In genomic region chr7:35729061-35729783, GRCh38 we compare ENCODE assay signal across 7 cellular contexts. TPM values are rescaled to one million over a fixed set of nuclear protein-coding genes. Genes with fewer than 3 reads are reported as not detected.
DNase-seq lines count a peak whose midpoint lies in the region; ATAC-seq and TF ChIP-seq lines count a peak whose summit lies in the region.

No MANE protein-coding gene starts in this region.

- no peaks in the 10 kb centered on the region for H4K20me1 ChIP-seq in OCI-LY3 (ENCODE audit: insufficient read depth, low read length)

- H3K4me1 ChIP-seq in OCI-LY3 (ENCODE audit: low read length) = peaks cover 76% of the 10 kb centered on the region

- peak overlapping the region; percentile 97 for H3K27ac ChIP-seq in OCI-LY3 (ENCODE audit: low read length)

- peak overlapping the region; percentile 80 for H3K9ac ChIP-seq in OCI-LY3 (ENCODE audit: low read length)

- TF ChIP-seq CTCF in OCI-LY3 (IDR thresholded peaks at IDR 0.05; ENCODE audit: low read depth, low read length) = no peak

- peak overlapping the region; percentile 66 for H3K4me3 ChIP-seq in OCI-LY3 (ENCODE audit: low read length)

- no peak overlapping the region for H2AFZ ChIP-seq in OCI-LY3 (ENCODE audit: low read depth, low read length)

- H3K27me3 ChIP-seq in OCI-LY3 (ENCODE audit: low read depth, low read length) = no peaks in the 10 kb centered on the region

- DNase-seq in RKO (ENCODE audit: low spot score) (no peak), AG08395 (ENCODE audit: low spot score) (no peak), HT-29 (ENCODE audit: low spot score) (no peak)

- no peaks in the 10 kb centered on the region for H3K36me3 ChIP-seq in OCI-LY3 (replicated peaks; ENCODE audit: low read depth, low read length)

- H3K9me3 ChIP-seq in OCI-LY3 (ENCODE audit: insufficient read depth, low read length) = no peaks in the 10 kb centered on the region

- peak overlapping the region; percentile 94 for H3K4me2 ChIP-seq in OCI-LY3 (ENCODE audit: low read length)

- H3K79me2 ChIP-seq in OCI-LY3 (ENCODE audit: low read length) = no peaks in the 10 kb centered on the region

- ATAC-seq in GM18909 (IDR thresholded peaks at IDR 0.05; ENCODE audit: poor library complexity, unreplicated experiment) (peak; percentile 59), HG02678 (IDR thresholded peaks at IDR 0.05; ENCODE audit: unreplicated experiment) (peak; percentile 54), esophagus mucosa (peak; percentile 74)

RNA-seq across cellular contexts. Expression of gene HERPUD2, which starts 34.3 kb away (rescaled TPM):
- total RNA-seq in esophagus mucosa = 15.7 TPM
- 20.3 and 20.8 TPM in 2 replicates for total RNA-seq in HT-29 (2014; rRNA removed; shearing (Covaris generic))
